8 cellular contexts compared by ENCODE assay signal in the genomic region with DNA sequence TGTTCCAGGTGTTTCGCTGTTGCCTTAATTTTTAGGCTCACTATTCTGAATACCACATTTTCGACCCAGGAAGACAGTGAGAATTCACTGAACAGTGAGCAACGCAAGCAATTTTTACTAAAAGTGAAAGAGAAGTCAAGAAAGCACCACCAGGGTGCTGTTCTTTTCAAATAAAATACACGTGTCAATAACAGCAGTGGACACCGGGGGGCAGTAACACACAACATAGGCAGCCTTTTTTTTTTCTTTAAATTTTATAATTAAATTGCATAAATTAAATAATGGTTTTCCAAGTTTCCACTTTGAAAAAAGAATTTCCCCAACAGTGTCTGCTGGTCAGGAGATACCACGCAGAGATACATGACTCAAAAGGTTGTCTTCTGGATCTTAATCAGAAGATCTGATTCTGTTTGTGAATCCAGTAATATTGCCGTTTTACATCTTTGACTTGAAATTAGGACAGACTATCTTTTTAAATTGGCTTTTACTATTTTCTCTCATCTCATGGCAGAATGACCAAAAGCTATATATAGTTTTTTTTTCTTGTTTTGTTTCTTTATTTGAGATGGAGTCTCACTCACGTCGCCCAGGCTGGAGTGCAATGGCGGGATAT. TPM values are rescaled to one million over a fixed set of nuclear protein-coding genes. Genes with fewer than 3 reads are reported as not detected.
DNase-seq lines count a peak whose midpoint lies in the region; ATAC-seq, FAIRE-seq and TF ChIP-seq lines count a peak whose summit lies in the region.

No MANE protein-coding gene starts in this region.

- no peaks in the 10 kb centered on the region for H3K36me3 Mint-ChIP-seq in endothelial cell (ENCODE audit: low read depth, unreplicated experiment)
- no peaks in the 10 kb centered on the region for H3K36me3 Mint-ChIP-seq in activated T-helper 2 cell treated with anti-CD3 and anti-CD28 coated beads, Interferon-gamma antibody, Interleukin-2, Interleukin-4, amounts not matched to agents 10 μg/mL and 5 μg/mL and 100 μg/mL, durations not matched to agents 14 hours and 24 hours and 36 hours (ENCODE audit: low read depth)

- H3K27ac Mint-ChIP-seq in endothelial cell (ENCODE audit: unreplicated experiment) = no peak overlapping the region
- H3K27ac Mint-ChIP-seq in activated T-helper 2 cell treated with anti-CD3 and anti-CD28 coated beads, Interferon-gamma antibody, Interleukin-2, Interleukin-4, amounts not matched to agents 10 μg/mL and 5 μg/mL and 100 μg/mL, durations not matched to agents 14 hours and 24 hours and 36 hours = no peak overlapping the region

- no peak overlapping the region for H3K4me3 Mint-ChIP-seq in endothelial cell (ENCODE audit: unreplicated experiment)
- no peak overlapping the region for H3K4me3 Mint-ChIP-seq in activated T-helper 2 cell treated with anti-CD3 and anti-CD28 coated beads, Interferon-gamma antibody, Interleukin-2, Interleukin-4, amounts not matched to agents 10 μg/mL and 5 μg/mL and 100 μg/mL, durations not matched to agents 14 hours and 24 hours and 36 hours (ENCODE audit: low read depth)

- peaks cover 3% of the 10 kb centered on the region for H3K4me1 Mint-ChIP-seq in endothelial cell (ENCODE audit: unreplicated experiment)
- H3K4me1 Mint-ChIP-seq in activated T-helper 2 cell treated with anti-CD3 and anti-CD28 coated beads, Interferon-gamma antibody, Interleukin-2, Interleukin-4, amounts not matched to agents 10 μg/mL and 5 μg/mL and 100 μg/mL, durations not matched to agents 14 hours and 24 hours and 36 hours (ENCODE audit: low read depth) = no peaks in the 10 kb centered on the region

- TF ChIP-seq CTCF in endothelial cell (IDR thresholded peaks at IDR 0.05; ENCODE audit: unreplicated experiment) = peak; percentile 85
- peak in 1 of 3 donors; percentile 14 for TF ChIP-seq CTCF in omental fat pad (IDR thresholded peaks at IDR 0.05)

- H3K9me3 Mint-ChIP-seq in endothelial cell (ENCODE audit: unreplicated experiment) = no peaks in the 10 kb centered on the region
- no peaks in the 10 kb centered on the region for H3K9me3 Mint-ChIP-seq in activated T-helper 2 cell treated with anti-CD3 and anti-CD28 coated beads, Interferon-gamma antibody, Interleukin-2, Interleukin-4, amounts not matched to agents 10 μg/mL and 5 μg/mL and 100 μg/mL, durations not matched to agents 14 hours and 24 hours and 36 hours

- peak; percentile 86 for ATAC-seq in GM19438 (IDR thresholded peaks at IDR 0.05; ENCODE audit: low read depth, unreplicated experiment)
- ATAC-seq in HG03460 (IDR thresholded peaks at IDR 0.05; ENCODE audit: unreplicated experiment) = peak; percentile 92
- no peak for ATAC-seq in omental fat pad (ENCODE audit: low FRiP score)

- DNase-seq in NCI-H446 (lab: John Stamatoyannopoulos, UW) (peak; percentile 38 to 72), NCI-H446 treated with DMSO at 0.1 percent for 48 hours (lab: John Stamatoyannopoulos, UW) (no peak), RCC 7860 (ENCODE audit: low spot score) (peak; percentile 6), endothelial cell (ENCODE audit: low spot score) (peak; percentile 62), omental fat pad (ENCODE audit: low spot score) (peak; percentile 29)
- no peak for DNase-seq in activated T-helper 2 cell treated with anti-CD3 and anti-CD28 coated beads, Interferon-gamma antibody, Interleukin-2, Interleukin-4, amounts not matched to agents 10 μg/mL and 5 μg/mL and 100 μg/mL, durations not matched to agents 14 hours and 24 hours and 36 hours (ENCODE audit: low spot score)

- intact Hi-C loops in activated T-helper 2 cell treated with anti-CD3 and anti-CD28 coated beads, Interferon-gamma antibody, Interleukin-2, Interleukin-4, amounts not matched to agents 10 μg/mL and 5 μg/mL and 100 μg/mL, durations not matched to agents 14 hours and 24 hours and 36 hours (cut with micrococcal nuclease) = loop anchor here (1.0 to 10.0 kb wide), 3 partner anchors 57 to 683 kb away; no protein-coding TSS in a partner anchor

- H3K27me3 Mint-ChIP-seq in endothelial cell (ENCODE audit: unreplicated experiment) = no peaks in the 10 kb centered on the region
- no peaks in the 10 kb centered on the region for H3K27me3 Mint-ChIP-seq in activated T-helper 2 cell treated with anti-CD3 and anti-CD28 coated beads, Interferon-gamma antibody, Interleukin-2, Interleukin-4, amounts not matched to agents 10 μg/mL and 5 μg/mL and 100 μg/mL, durations not matched to agents 14 hours and 24 hours and 36 hours (ENCODE audit: low read depth)

- FAIRE-seq in RCC 7860 (lab: Jason Lieb, UNC) = no peak

RNA-seq across cellular contexts. Expression of a gene that starts 47.1 kb away (rescaled TPM):
- total RNA-seq in endothelial cell (ENCODE audit: unreplicated experiment) (1.6 TPM), omental fat pad (under 1 TPM in 2 of 4 donors, not detected in 2; 0.24 to 0.56 TPM)
- not detected in 2 replicates for total RNA-seq in activated T-helper 2 cell treated with anti-CD3 and anti-CD28 coated beads, Interferon-gamma antibody, Interleukin-2, Interleukin-4, amounts not matched to agents 10 μg/mL and 5 μg/mL and 100 μg/mL, durations not matched to agents 14 hours and 24 hours and 36 hours

Comparison
In these comparisons a context has a peak if more than half of its experiments do, and no peak if none do; other contexts are left out.
1. DNase-seq: peak in NCI-H446 (2 of 2), RCC 7860 (single experiment), endothelial cell (single experiment) and omental fat pad (single experiment); none in NCI-H446 treated with DMSO at 0.1 percent for 48 hours (single experiment) and activated T-helper 2 cell treated with anti-CD3 and anti-CD28 coated beads, Interferon-gamma antibody, Interleukin-2, Interleukin-4, amounts not matched to agents 10 μg/mL and 5 μg/mL and 100 μg/mL, durations not matched to agents 14 hours and 24 hours and 36 hours (single experiment).